ENCODE assay signal across 8 cellular contexts in genomic region chr16:62406387-62406786, GRCh38.
"Had no signal": no experiment of that assay in that cellular context is flagged by ENCODE, and none has a peak within 500 bp of the region (broad histone marks: within the 10 kb centered on the region; RNA-seq: fewer than 3 reads in every experiment).

No MANE protein-coding gene starts in this region.

- H3K27ac ChIP-seq: GM23248, HL-60, KMS-11 had no signal

- H3K4me3 ChIP-seq: GM23248 had no signal

- H3K9ac ChIP-seq: GM23248, KMS-11 had no signal

- H2AFZ ChIP-seq: GM23248 had no signal

- FAIRE-seq: H54 had no signal

- DNase-seq: GM23248, GOT3, H9, HFFc6, KBM-7 had no signal

- H3K4me2 ChIP-seq: KMS-11 had no signal
